ENCODE assay signal across 19 cellular contexts in genomic region chr2:2520396-2520795, GRCh38.
DNase-seq lines count a peak whose midpoint lies in the region; ATAC-seq and TF ChIP-seq lines count a peak whose summit lies in the region.
"Had no signal": no experiment of that assay in that cellular context is flagged by ENCODE, and none has a peak within 500 bp of the region (broad histone marks: within the 10 kb centered on the region; RNA-seq: fewer than 3 reads in every experiment).

No MANE protein-coding gene starts in this region.

- H3K9me3 Mint-ChIP-seq in GM23338 (no peaks in the 10 kb centered on the region), type B pancreatic cell (no peaks in the 10 kb centered on the region)
- peaks cover 0 to 2% (median 0%) of the 10 kb centered on the region in 11 donors for H3K9me3 Mint-ChIP-seq in naive thymus-derived CD4-positive, alpha-beta T cell

- H3F3A ChIP-seq in GM23338 (replicated peaks; ENCODE audit: low read depth): no peaks in the 10 kb centered on the region
- H3F3A ChIP-seq in neural cell (ENCODE audit: insufficient read depth, low read length, poor library complexity, severe bottlenecking): no peaks in the 10 kb centered on the region

- no peak for DNase-seq in GM23338 (ENCODE audit: low spot score)
- peak; percentile 50 for DNase-seq in NCI-H2227 (lab: John Stamatoyannopoulos, UW; ENCODE audit: unreplicated experiment)
- DNase-seq in head of caudate nucleus: peak in 28 of 42 donors; percentile 15 to 71 (median 44)
- DNase-seq in naive thymus-derived CD4-positive, alpha-beta T cell: no peak
- no peak for DNase-seq in NCI-H187 treated with DMSO at 0.1 percent for 48 hours (lab: John Stamatoyannopoulos, UW)
- DNase-seq in type B pancreatic cell (ENCODE audit: extremely low spot score, unreplicated experiment): no peak
- DNase-seq: CD4-positive, alpha-beta memory T cell; DMS153; GM23248; MM.1S; NCI-H1092 treated with DMSO at 0.1 percent for 48 hours; NCI-H1694 treated with DMSO at 0.1 percent for 48 hours; NCI-H2171; NCI-H446 treated with DMSO at 0.1 percent for 48 hours; Peyer's patch had no signal

- POLR2A ChIA-PET in naive thymus-derived CD4-positive, alpha-beta T cell (lab: Charles Lee): no interaction called here

- CTCF ChIA-PET in naive thymus-derived CD4-positive, alpha-beta T cell (lab: Charles Lee): no interaction called here

- H3K36me3 Mint-ChIP-seq in GM23338 (ENCODE audit: low read depth) (no peaks in the 10 kb centered on the region), type B pancreatic cell (no peaks in the 10 kb centered on the region)
- H3K36me3 Mint-ChIP-seq in naive thymus-derived CD4-positive, alpha-beta T cell: no peaks in the 10 kb centered on the region
- H3K36me3 Mint-ChIP-seq: CD4-positive, alpha-beta memory T cell had no signal

- H3K9ac ChIP-seq in neural cell (ENCODE audit: low read length): peak overlapping the region; percentile 67
- H3K9ac ChIP-seq: BLaER1, GM23248 had no signal

- no peaks in the 10 kb centered on the region for H3K27me3 ChIP-seq in GM23338 (ENCODE audit: insufficient read depth)
- no peaks in the 10 kb centered on the region for H3K27me3 ChIP-seq in neural cell (ENCODE audit: insufficient read depth, low read depth, low read length)
- H3K27me3 ChIP-seq in naive thymus-derived CD4-positive, alpha-beta T cell (ENCODE audit: control insufficient read depth in 2 of 2, insufficient read depth in 2 of 2, low read length in 2 of 2): no peaks in the 10 kb centered on the region
- H3K27me3 ChIP-seq: BLaER1, Peyer's patch had no signal

- H3K4me3 ChIP-seq in GM23338: no peak overlapping the region
- peak overlapping the region; percentile 41 for H3K4me3 ChIP-seq in neural cell (ENCODE audit: low read length)
- no peak overlapping the region for H3K4me3 ChIP-seq in naive thymus-derived CD4-positive, alpha-beta T cell (ENCODE audit: low read length)
- H3K4me3 ChIP-seq: BLaER1, GM12878, GM23248, Peyer's patch had no signal

- intact Hi-C loops in head of caudate nucleus (cut with DNase I): no loop called here
- intact Hi-C loops in naive thymus-derived CD4-positive, alpha-beta T cell (cut with micrococcal nuclease): no loop called here

- H2AFZ ChIP-seq in GM23338 (no peak overlapping the region), neural cell (ENCODE audit: low read depth, low read length) (peak overlapping the region; percentile 40)
- H2AFZ ChIP-seq: GM23248 had no signal

- H3K36me3 ChIP-seq in GM23338 (ENCODE audit: insufficient read depth) (no peaks in the 10 kb centered on the region), neural cell (ENCODE audit: insufficient read depth, low read length) (no peaks in the 10 kb centered on the region)
- H3K36me3 ChIP-seq in naive thymus-derived CD4-positive, alpha-beta T cell (ENCODE audit: control insufficient read depth in 2 of 3, insufficient read depth in 3 of 3, low read length in 3 of 3): no peaks in the 10 kb centered on the region
- H3K36me3 ChIP-seq: BLaER1, Peyer's patch had no signal

- TF ChIP-seq RAD21 in neural cell (conservative IDR thresholded peaks at IDR 0.05): peak; percentile 52

- TF ChIP-seq CTCF in GM23338 (conservative IDR thresholded peaks at IDR 0.05; ENCODE audit: low read depth in 2 of 2) (no peak), neural cell (IDR thresholded peaks at IDR 0.05; ENCODE audit: poor library complexity, severe bottlenecking) (no peak), type B pancreatic cell (conservative IDR thresholded peaks at IDR 0.05) (no peak)

- H3K4me3 Mint-ChIP-seq in GM23338 (no peak overlapping the region), type B pancreatic cell (no peak overlapping the region)
- H3K4me3 Mint-ChIP-seq in naive thymus-derived CD4-positive, alpha-beta T cell: no peak overlapping the region
- H3K4me3 Mint-ChIP-seq: CD4-positive, alpha-beta memory T cell had no signal

- H4K20me1 ChIP-seq in GM23338 (replicated peaks; ENCODE audit: insufficient read depth): no peaks in the 10 kb centered on the region
- no peaks in the 10 kb centered on the region for H4K20me1 ChIP-seq in neural cell (ENCODE audit: insufficient read depth)
- H4K20me1 ChIP-seq: BLaER1 had no signal

- H3K27ac Mint-ChIP-seq in GM23338: no peak overlapping the region
- H3K27ac Mint-ChIP-seq in naive thymus-derived CD4-positive, alpha-beta T cell: no peak overlapping the region
- no peak overlapping the region for H3K27ac Mint-ChIP-seq in type B pancreatic cell
- H3K27ac Mint-ChIP-seq: CD4-positive, alpha-beta memory T cell had no signal

- ATAC-seq in GM23338 (peak; percentile 85), HG02852 (IDR thresholded peaks at IDR 0.05; ENCODE audit: unreplicated experiment) (no peak)
- ATAC-seq in naive thymus-derived CD4-positive, alpha-beta T cell: no peak
- ATAC-seq: GM12878 had no signal

- H3K79me2 ChIP-seq in GM23338 (replicated peaks; ENCODE audit: insufficient read depth) (no peaks in the 10 kb centered on the region), neural cell (replicated peaks; ENCODE audit: insufficient read depth, low read length) (no peaks in the 10 kb centered on the region)

- H3K4me1 ChIP-seq in GM23338 (ENCODE audit: insufficient read depth): no peaks in the 10 kb centered on the region
- no peaks in the 10 kb centered on the region for H3K4me1 ChIP-seq in naive thymus-derived CD4-positive, alpha-beta T cell (ENCODE audit: control insufficient read depth in 2 of 2, insufficient read depth in 2 of 2, low read length in 2 of 2)
- H3K4me1 ChIP-seq: BLaER1, Peyer's patch had no signal

- H3K27ac ChIP-seq in GM23338 (ENCODE audit: low read depth): no peak overlapping the region
- H3K27ac ChIP-seq in neural cell (ENCODE audit: low read length): peak overlapping the region; percentile 73
- no peak overlapping the region for H3K27ac ChIP-seq in naive thymus-derived CD4-positive, alpha-beta T cell (ENCODE audit: low read depth, low read length)
- H3K27ac ChIP-seq: BLaER1, GM23248, Peyer's patch had no signal

- H3K4me2 ChIP-seq in GM23338 (no peak overlapping the region), neural cell (ENCODE audit: low read length) (peak overlapping the region; percentile 36)
- H3K4me2 ChIP-seq: BLaER1 had no signal

- H3K27me3 Mint-ChIP-seq in GM23338 (ENCODE audit: insufficient read depth, low read depth, poor library complexity) (peaks cover 5% of the 10 kb centered on the region), type B pancreatic cell (peaks cover 10% of the 10 kb centered on the region)
- H3K27me3 Mint-ChIP-seq in naive thymus-derived CD4-positive, alpha-beta T cell: peaks cover 0 to 15% (median 6%) of the 10 kb centered on the region in 5 donors

- H3K9me3 ChIP-seq in neural cell (ENCODE audit: low read length): no peaks in the 10 kb centered on the region
- H3K9me3 ChIP-seq in naive thymus-derived CD4-positive, alpha-beta T cell (ENCODE audit: control insufficient read depth in 2 of 3, low read length in 3 of 3): no peaks in the 10 kb centered on the region
- H3K9me3 ChIP-seq: BLaER1, Peyer's patch had no signal

- H3K9me2 ChIP-seq in GM23338 (ENCODE audit: insufficient read depth) (peaks cover 7% of the 10 kb centered on the region; the same call in 1 of the 2 replicates), neural cell (ENCODE audit: insufficient read depth, low read length) (no peaks in the 10 kb centered on the region)

- H3K4me1 Mint-ChIP-seq in GM23338: peaks cover 2% of the 10 kb centered on the region; the same call in 1 of the 3 replicates
- H3K4me1 Mint-ChIP-seq in naive thymus-derived CD4-positive, alpha-beta T cell: no peaks in the 10 kb centered on the region
- peaks cover 9% of the 10 kb centered on the region for H3K4me1 Mint-ChIP-seq in type B pancreatic cell (ENCODE audit: unreplicated experiment)
- H3K4me1 Mint-ChIP-seq: CD4-positive, alpha-beta memory T cell had no signal

- TF ChIP-seq EP300 in neural cell (conservative IDR thresholded peaks at IDR 0.05; ENCODE audit: poor library complexity, severe bottlenecking): peak; percentile 59

TF ChIP-seq in GM23338, 12 proteins besides CTCF, POLR2A, EP300 and RAD21 (continues in another document):
- no peak for TF ChIP-seq STAT1 (IDR thresholded peaks at IDR 0.05; ENCODE audit: unreplicated experiment)

TF ChIP-seq in neural cell, 6 proteins besides CTCF, POLR2A, EP300 and RAD21:
- peak; percentile 47 for TF ChIP-seq POLR2AphosphoS5 (IDR thresholded peaks at IDR 0.05)
- TF ChIP-seq REST (IDR thresholded peaks at IDR 0.05; ENCODE audit: borderline replicate concordance): peak; percentile 58
- no peak for TF ChIP-seq TAF1 (IDR thresholded peaks at IDR 0.05; ENCODE audit: low read depth)
- no peak for TF ChIP-seq MXI1 (conservative IDR thresholded peaks at IDR 0.05; ENCODE audit: poor library complexity, severe bottlenecking)
- TF ChIP-seq SMC3 (conservative IDR thresholded peaks at IDR 0.05; ENCODE audit: poor library complexity): peak; percentile 44
- TF ChIP-seq EZH2 (IDR thresholded peaks at IDR 0.05; ENCODE audit: borderline replicate concordance, insufficient read depth, low read length, poor library complexity, severe bottlenecking): no peak

Comparison
In these comparisons a context has a peak if more than half of its experiments do, and no peak if none do; other contexts are left out.
1. DNase-seq: peak in NCI-H2227 (single experiment) and head of caudate nucleus (28 of 42); none in GM23338 (single experiment), naive thymus-derived CD4-positive, alpha-beta T cell (0 of 9), NCI-H187 treated with DMSO at 0.1 percent for 48 hours (single experiment) and type B pancreatic cell (single experiment).